8 cellular contexts compared by ENCODE assay signal in genomic region chr1:151459331-151460046, GRCh38. TPM values are rescaled to one million over a fixed set of nuclear protein-coding genes. Genes with fewer than 3 reads are reported as not detected.
DNase-seq lines count a peak whose midpoint lies in the region; ATAC-seq and TF ChIP-seq lines count a peak whose summit lies in the region.

Gene POGZ (minus strand): TSS chr1:151459494. CDS start chr1:151442204, 17,290 bp downstream.

- intact Hi-C loops in left ventricle myocardium inferior (cut with micrococcal nuclease) = loop anchor here (10.0 kb wide), 1 partner anchor 55 kb away; the partner anchor contains the start of gene CGN
- intact Hi-C loops in upper lobe of right lung (cut with DNase I) = no loop called here

- peaks cover 7% of the 10 kb centered on the region for H3K4me1 Mint-ChIP-seq in progenitor cell of endocrine pancreas (ENCODE audit: low read depth)

- peak within 1 kb of the TSS; percentile 84 for H3K4me3 Mint-ChIP-seq in progenitor cell of endocrine pancreas (ENCODE audit: low read depth)

- peak within 1 kb of the TSS; percentile 96 for H3K27ac ChIP-seq in left ventricle myocardium inferior (replicated peaks)
- H3K27ac ChIP-seq in upper lobe of right lung = peak within 1 kb of the TSS; percentile 97

- H3K9me3 ChIP-seq in left ventricle myocardium inferior (replicated peaks) = no peaks in the 10 kb centered on the region
- no peaks in the 10 kb centered on the region for H3K9me3 ChIP-seq in upper lobe of right lung

- H3K9me3 Mint-ChIP-seq in progenitor cell of endocrine pancreas (ENCODE audit: low read depth) = no peaks in the 10 kb centered on the region

- TF ChIP-seq CTCF in GM10266 (IDR thresholded peaks at IDR 0.05; ENCODE audit: control insufficient read depth, insufficient read depth, low read depth, missing control alignments) = no peak
- TF ChIP-seq CTCF in left ventricle myocardium inferior (IDR thresholded peaks at IDR 0.05; ENCODE audit: borderline replicate concordance) = no peak
- TF ChIP-seq CTCF in progenitor cell of endocrine pancreas (IDR thresholded peaks at IDR 0.05; ENCODE audit: unreplicated experiment) = no peak
- TF ChIP-seq CTCF in upper lobe of right lung (IDR thresholded peaks at IDR 0.05) = no peak

- H3K36me3 ChIP-seq in left ventricle myocardium inferior (no peaks in the 10 kb centered on the region), upper lobe of right lung (no peaks in the 10 kb centered on the region)

- peak; percentile 61 for ATAC-seq in HG02870 (IDR thresholded peaks at IDR 0.05; ENCODE audit: unreplicated experiment)
- ATAC-seq in upper lobe of right lung = peak; percentile 97

- H3K4me1 ChIP-seq in left ventricle myocardium inferior (peaks cover 42% of the 10 kb centered on the region), upper lobe of right lung (peaks cover 20% of the 10 kb centered on the region)

- peaks cover 8% of the 10 kb centered on the region for H3K27me3 Mint-ChIP-seq in progenitor cell of endocrine pancreas

- H3K4me3 ChIP-seq in left ventricle myocardium inferior (peak within 1 kb of the TSS; percentile 76), upper lobe of right lung (peak within 1 kb of the TSS; percentile 78)

- H3K36me3 Mint-ChIP-seq in progenitor cell of endocrine pancreas (ENCODE audit: insufficient read depth) = peaks cover 1% of the 10 kb centered on the region

- peak within 1 kb of the TSS; percentile 98 for H3K27ac Mint-ChIP-seq in progenitor cell of endocrine pancreas

- H3K27me3 ChIP-seq in left ventricle myocardium inferior (ENCODE audit: low read depth) = no peaks in the 10 kb centered on the region
- H3K27me3 ChIP-seq in upper lobe of right lung = no peaks in the 10 kb centered on the region

- DNase-seq in GM10266 (ENCODE audit: extremely low spot score) = peak; percentile 95
- DNase-seq in NCI-H187 treated with DMSO at 0.1 percent for 48 hours (lab: John Stamatoyannopoulos, UW) = peak; percentile 90
- DNase-seq in T-helper 2 cell = peak; percentile 79 to 98 (median 89)
- DNase-seq in amygdala (lab: John Stamatoyannopoulos, UW) = peak; percentile 67 to 97 (median 90)
- peak; percentile 98 for DNase-seq in left ventricle myocardium inferior
- peak; percentile 90 for DNase-seq in progenitor cell of endocrine pancreas (ENCODE audit: low spot score, unreplicated experiment)
- DNase-seq in upper lobe of right lung = peak; percentile 98

RNA-seq across cellular contexts. Expression of gene POGZ, which starts in this region (rescaled TPM):
- total RNA-seq in left ventricle myocardium inferior (37.3 TPM), progenitor cell of endocrine pancreas (188 and 189 TPM in 2 replicates), upper lobe of right lung (96.3 TPM)

Comparison
In these comparisons a context has a peak if more than half of its experiments do, and no peak if none do; other contexts are left out.
1. Peak in every context shown above with its lines: DNase-seq, ATAC-seq, H3K4me3 ChIP-seq and H3K27ac ChIP-seq.